In genomic region chr14:64775081-64775777, GRCh38 we compare ENCODE assay signal across 17 cellular contexts.
DNase-seq lines count a peak whose midpoint lies in the region; ATAC-seq, FAIRE-seq and TF ChIP-seq lines count a peak whose summit lies in the region.
"Had no signal": no experiment of that assay in that cellular context is flagged by ENCODE, and none has a peak within 500 bp of the region (broad histone marks: within the 10 kb centered on the region; RNA-seq: fewer than 3 reads in every experiment).

No MANE protein-coding gene starts in this region.

- H3K36me3 ChIP-seq in RWPE2 (ENCODE audit: low read depth) (no peaks in the 10 kb centered on the region), bronchial epithelial cell (ENCODE audit: control insufficient read depth, insufficient read depth, low read length) (no peaks in the 10 kb centered on the region)
- H3K36me3 ChIP-seq: BE2C, HAP-1 had no signal

- TF ChIP-seq CTCF in RWPE2 (IDR thresholded peaks at IDR 0.05; ENCODE audit: poor library complexity, severe bottlenecking) (no peak), bronchial epithelial cell (IDR thresholded peaks at IDR 0.05; ENCODE audit: insufficient read depth, low read length, severe bottlenecking) (no peak)

- ATAC-seq in RWPE2 (ENCODE audit: low read depth) = no peak
- ATAC-seq in HG03175 (IDR thresholded peaks at IDR 0.05; ENCODE audit: unreplicated experiment) = no peak
- ATAC-seq: A549 had no signal

- H3K4me1 ChIP-seq in RWPE2 (ENCODE audit: insufficient read depth, poor library complexity, severe bottlenecking) = no peaks in the 10 kb centered on the region
- H3K4me1 ChIP-seq: A549, BE2C, HAP-1 had no signal

- DNase-seq in RWPE2 (ENCODE audit: low spot score) (peak; percentile 58), bronchial epithelial cell (ENCODE audit: low read depth) (no peak), erythroblast (lab: John Stamatoyannopoulos, UW) (peak; percentile 46 to 70), urothelium cell line (ENCODE audit: low spot score) (no peak), activated gamma-delta T cell (lab: John Stamatoyannopoulos, UW) (no peak)
- no peak for DNase-seq in stimulated activated CD4-positive, alpha-beta T cell treated with anti-CD3 and anti-CD28 coated beads, Interleukin-1b, Interleukin-23, amount 100 ng/mL, for 48 hours
- DNase-seq: BE2C; CD4-positive, alpha-beta memory T cell; DMS79; GOT3; IMR-90 had no signal

- no peak for TF ChIP-seq POLR2A in erythroblast (IDR thresholded peaks at IDR 0.05; ENCODE audit: low read length)

- no peaks in the 10 kb centered on the region for H3K27me3 ChIP-seq in RWPE2 (ENCODE audit: insufficient read depth, poor library complexity, severe bottlenecking)
- H3K27me3 ChIP-seq in bronchial epithelial cell (ENCODE audit: control insufficient read depth, insufficient read depth, low read length) = no peaks in the 10 kb centered on the region
- H3K27me3 ChIP-seq: BE2C had no signal

- no peak overlapping the region for H3K27ac ChIP-seq in RWPE2 (ENCODE audit: poor library complexity, severe bottlenecking)
- H3K27ac ChIP-seq: A549, C4-2B had no signal

- H3K9me3 ChIP-seq in RWPE2 (ENCODE audit: severe bottlenecking) = no peaks in the 10 kb centered on the region
- H3K9me3 ChIP-seq: A549, BE2C had no signal

- H3K4me3 ChIP-seq in RWPE2 (ENCODE audit: severe bottlenecking) (no peak overlapping the region), bronchial epithelial cell (ENCODE audit: low read depth, low read length) (no peak overlapping the region)
- H3K4me3 ChIP-seq: A549, HAP-1 had no signal

- FAIRE-seq in bronchial epithelial cell (lab: Jason Lieb, UNC) = peak; percentile 80
- peak; percentile 74 for FAIRE-seq in urothelium cell line (lab: Jason Lieb, UNC)
- FAIRE-seq: A549, G401.6, GM12891 had no signal

Comparison
In these comparisons a context has a peak if more than half of its experiments do, and no peak if none do; other contexts are left out.
1. DNase-seq: peak in RWPE2 (single experiment) and erythroblast (2 of 2); none in bronchial epithelial cell (single experiment), urothelium cell line (single experiment), stimulated activated CD4-positive, alpha-beta T cell treated with anti-CD3 and anti-CD28 coated beads, Interleukin-1b, Interleukin-23, amount 100 ng/mL, for 48 hours (single experiment) and activated gamma-delta T cell (single experiment).